8 cellular contexts compared by ENCODE assay signal in the genomic region with DNA sequence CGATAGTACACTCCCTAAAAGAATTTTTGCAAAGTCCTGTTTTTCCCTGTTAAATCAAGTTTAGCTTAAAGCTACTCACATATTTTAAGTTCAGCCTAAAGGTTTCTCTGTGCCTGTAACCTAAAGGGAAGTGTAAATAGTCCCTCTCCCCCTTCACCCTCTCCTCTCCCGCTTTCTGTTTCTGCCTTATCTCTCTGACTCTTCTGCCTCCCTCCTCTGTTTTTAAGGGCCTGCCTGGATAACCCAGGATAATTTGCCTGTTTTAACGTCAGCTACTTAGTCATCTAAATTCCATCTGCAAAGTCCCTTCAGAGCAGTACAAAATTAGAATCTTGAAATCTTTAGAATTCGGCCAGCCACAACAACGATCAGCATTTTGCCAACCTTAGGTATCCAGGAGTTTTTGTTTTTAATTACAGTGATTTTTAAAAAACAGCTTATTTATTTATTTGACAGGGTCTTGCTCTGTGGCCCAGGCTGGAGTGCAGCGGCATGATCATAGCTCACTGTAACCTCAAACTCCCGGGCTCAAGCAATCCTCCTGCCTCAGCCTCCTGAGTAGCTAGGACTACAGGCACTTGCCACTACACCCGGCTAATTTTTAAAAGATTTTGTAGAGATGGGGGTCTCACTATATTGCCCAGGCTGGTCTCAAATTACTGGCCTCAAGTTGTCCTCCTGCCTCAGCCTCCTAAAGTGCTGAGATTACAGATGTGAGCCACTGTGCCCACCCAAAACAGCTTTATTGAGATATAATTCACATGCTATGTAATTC.
DNase-seq lines count a peak whose midpoint lies in the region; ATAC-seq, FAIRE-seq and TF ChIP-seq lines count a peak whose summit lies in the region.

No MANE protein-coding gene starts in this region.

- in situ Hi-C loops in KBM-7 (cut with MboI; ENCODE audit: low pct_unique_long_range_greater_than_20kb, low sequenced_read_pairs): no loop called here

- H3K4me2 ChIP-seq in smooth muscle cell: peak overlapping the region; percentile 96

- DNase-seq in Calu3 (no peak), HTR-8/SVneo (ENCODE audit: insufficient read length, low spot score) (peak; percentile 47), iPS DF 6.9 (ENCODE audit: low read depth, low spot score) (no peak), smooth muscle cell (lab: John Stamatoyannopoulos, UW; ENCODE audit: unreplicated experiment) (no peak), KBM-7 (no peak), NCI-H69 (lab: John Stamatoyannopoulos, UW) (no peak)

- no peak for FAIRE-seq in HTR-8/SVneo (lab: Jason Lieb, UNC)

- peak overlapping the region; percentile 2 for H3K4me3 Mint-ChIP-seq in Calu3 (ENCODE audit: low read depth, unreplicated experiment)

- peak overlapping the region; percentile 90 for H3K9ac ChIP-seq in smooth muscle cell (ENCODE audit: low read depth)

- no peak overlapping the region for H3K27ac Mint-ChIP-seq in Calu3 (ENCODE audit: unreplicated experiment)

- no peaks in the 10 kb centered on the region for H3K79me2 ChIP-seq in smooth muscle cell (ENCODE audit: low read depth)

- peaks cover 19% of the 10 kb centered on the region for H3K4me1 Mint-ChIP-seq in Calu3 (ENCODE audit: low read depth, unreplicated experiment)

- H3K27ac ChIP-seq in adipose tissue (ENCODE audit: low read depth, low read length): peak overlapping the region; percentile 63
- H3K27ac ChIP-seq in iPS DF 6.9 (ENCODE audit: low read length): no peak overlapping the region
- peak overlapping the region; percentile 97 for H3K27ac ChIP-seq in smooth muscle cell (ENCODE audit: low read depth)

- peaks cover 5% of the 10 kb centered on the region; the same call in 1 of the 2 replicates for H3K36me3 ChIP-seq in iPS DF 6.9 (ENCODE audit: control insufficient read depth, insufficient read depth, low read length)
- peaks cover 12% of the 10 kb centered on the region for H3K36me3 ChIP-seq in smooth muscle cell (ENCODE audit: low read depth)

- CTCF ChIA-PET in Calu3 (lab: Charles Lee): interaction anchor here (0.6 to 1.8 kb wide), 8 partner anchors 55 to 468 kb away, joined by 3 to 28 read pairs (median 4); a partner anchor contains a TSS

- peak overlapping the region; percentile 88 for H2AFZ ChIP-seq in smooth muscle cell (ENCODE audit: low read depth)

- peaks cover 16% of the 10 kb centered on the region for H3F3A ChIP-seq in smooth muscle cell (ENCODE audit: low read depth)

- no peak for TF ChIP-seq CTCF in Calu3 (IDR thresholded peaks at IDR 0.05; ENCODE audit: unreplicated experiment)
- TF ChIP-seq CTCF in smooth muscle cell (IDR thresholded peaks at IDR 0.05; ENCODE audit: borderline replicate concordance, insufficient read depth, poor library complexity, severe bottlenecking): no peak

- no peaks in the 10 kb centered on the region for H3K36me3 Mint-ChIP-seq in Calu3 (ENCODE audit: insufficient read depth, unreplicated experiment)

- no peaks in the 10 kb centered on the region for H3K9me3 Mint-ChIP-seq in Calu3 (ENCODE audit: low read depth, unreplicated experiment)

- intact Hi-C loops in Calu3 (cut with micrococcal nuclease; ENCODE audit: unreplicated experiment): loop anchor here (5.0 kb wide), 1 partner anchor 60 kb away; no protein-coding TSS in a partner anchor

- ATAC-seq in GM21390 (IDR thresholded peaks at IDR 0.05; ENCODE audit: unreplicated experiment): peak; percentile 51

- H3K9me3 ChIP-seq in iPS DF 6.9 (ENCODE audit: control insufficient read depth, insufficient read depth, low read length) (peaks cover 2% of the 10 kb centered on the region), smooth muscle cell (replicated peaks; ENCODE audit: low read depth) (peaks cover 1% of the 10 kb centered on the region)

- H3K4me3 ChIP-seq in iPS DF 6.9 (ENCODE audit: low read length) (peak overlapping the region; percentile 48; the same call in 1 of the 2 replicates), smooth muscle cell (peak overlapping the region; percentile 69)

- H3K27me3 ChIP-seq in iPS DF 6.9 (ENCODE audit: control insufficient read depth, insufficient read depth, low read length) (no peaks in the 10 kb centered on the region), smooth muscle cell (ENCODE audit: low read depth) (no peaks in the 10 kb centered on the region)

- no peaks in the 10 kb centered on the region for H4K20me1 ChIP-seq in smooth muscle cell (ENCODE audit: low read depth)

- no TSS peak for BruUV-seq in Calu3 (replicated peaks; lab: Mats Ljungman, UMichigan)

- 44 to 69% (median 45%) methylated on average over 8 of the region's 8 CpGs for WGBS in adipose tissue, 3 donors
- no CpG with 5 or more reads among the region's 8 CpGs for WGBS in iPS DF 6.9 (ENCODE audit: insufficient coverage, insufficient read length)
- 27% methylated on average over 8 of the region's 8 CpGs for WGBS in smooth muscle cell (ENCODE audit: low lambda C conversion rate)

- no peaks in the 10 kb centered on the region for H3K4me1 ChIP-seq in iPS DF 6.9 (ENCODE audit: control insufficient read depth, insufficient read depth, low read length)
- H3K4me1 ChIP-seq in smooth muscle cell (ENCODE audit: low read depth): no peaks in the 10 kb centered on the region

- H3K27me3 Mint-ChIP-seq in Calu3 (ENCODE audit: unreplicated experiment): no peaks in the 10 kb centered on the region
